In genomic region chr19:1857648-1858326, GRCh38 we compare ENCODE assay signal across 7 cellular contexts. TPM values are rescaled to one million over a fixed set of nuclear protein-coding genes. Genes with fewer than 3 reads are reported as not detected.
DNase-seq lines count a peak whose midpoint lies in the region; ATAC-seq and TF ChIP-seq lines count a peak whose summit lies in the region.

No MANE protein-coding gene starts in this region.

- H3K4me1 Mint-ChIP-seq in WTC11, result peaks cover 50% of the 10 kb centered on the region

- no peaks in the 10 kb centered on the region for H3K9me3 ChIP-seq in HUES64 (ENCODE audit: insufficient read depth, low read depth, low read length)
- no peaks in the 10 kb centered on the region for H3K9me3 ChIP-seq in iPS-15b (ENCODE audit: control insufficient read depth, insufficient read depth, low read length)
- no peaks in the 10 kb centered on the region for H3K9me3 ChIP-seq in stomach

- H3K4me3 Mint-ChIP-seq in WTC11, result peak overlapping the region; percentile 53

- no peak for TF ChIP-seq CTCF in WTC11 (IDR thresholded peaks at IDR 0.05)
- no peak for TF ChIP-seq CTCF in stomach (IDR thresholded peaks at IDR 0.05)

- peaks cover 26% of the 10 kb centered on the region for H3K27me3 ChIP-seq in HUES64 (ENCODE audit: insufficient read depth, low read length)
- peaks cover 13% of the 10 kb centered on the region for H3K27me3 ChIP-seq in iPS-15b (ENCODE audit: control insufficient read depth, insufficient read depth, low read length)
- H3K27me3 ChIP-seq in stomach, result peaks cover 0 to 9% (median 0%) of the 10 kb centered on the region in 3 donors

- no peaks in the 10 kb centered on the region for H3K36me3 ChIP-seq in HUES64 (ENCODE audit: insufficient read depth, low read length)
- peaks cover 3% of the 10 kb centered on the region for H3K36me3 ChIP-seq in iPS-15b (ENCODE audit: control insufficient read depth, insufficient read depth, low read length)
- peaks cover 0 to 8% (median 2%) of the 10 kb centered on the region in 4 donors for H3K36me3 ChIP-seq in stomach

- H3K27me3 Mint-ChIP-seq in WTC11 (ENCODE audit: low read depth), result peaks cover 11% of the 10 kb centered on the region

- no peak for TF ChIP-seq EP300 in stomach (IDR thresholded peaks at IDR 0.05)

- H3K9me3 Mint-ChIP-seq in WTC11, result no peaks in the 10 kb centered on the region

- no peak overlapping the region; the same call in 1 of the 2 replicates for H3K9ac ChIP-seq in HUES64 (ENCODE audit: low read depth, low read length)
- no peak overlapping the region for H3K9ac ChIP-seq in iPS-15b (ENCODE audit: low read depth, low read length)

- POLR2A ChIA-PET in WTC11 (lab: Charles Lee), result interaction anchor here (0.5 kb wide), 1 partner anchor 357 kb away, joined by 3 read pairs; no protein-coding TSS in a partner anchor

- no peak for DNase-seq in WTC11 (ENCODE audit: low spot score)
- DNase-seq in stomach, result no peak
- DNase-seq in mesenteric fat pad (ENCODE audit: low spot score), result no peak
- no peak for DNase-seq in stimulated activated CD4-positive, alpha-beta T cell treated with anti-CD3 and anti-CD28 coated beads, Interleukin-1b, Interleukin-23, amount 100 ng/mL, for 48 hours

- no peak for TF ChIP-seq POLR2A in stomach (IDR thresholded peaks at IDR 0.05)

- ATAC-seq in WTC11 (no peak), GM18861 (IDR thresholded peaks at IDR 0.05; ENCODE audit: unreplicated experiment) (no peak)

- 52% methylated on average over 16 of the region's 16 CpGs for WGBS in HUES64
- 22 to 41% (median 36%) methylated on average over 15 to 16 of the region's 16 CpGs for WGBS in stomach, 5 donors

- CTCF ChIA-PET in WTC11 (lab: Charles Lee), result interaction anchor here (1.2 to 8.2 kb wide), 11 partner anchors 9 to 367 kb away, joined by 4 to 70 read pairs (median 6); partner anchors contain the start of genes ABHD17A, REEP6 and REXO1

- H3K27ac ChIP-seq in HUES64 (ENCODE audit: low read depth, low read length) (no peak overlapping the region; the same call in 1 of the 2 replicates), stomach (peak overlapping the region; percentile 85 to 94 (median 88))

- H3K4me3 ChIP-seq in HUES64 (ENCODE audit: low read length) (peak overlapping the region; percentile 47), iPS-15b (ENCODE audit: low read depth, low read length) (peak overlapping the region; percentile 61), stomach (peak overlapping the region; percentile 44 to 55 (median 48))

- no peak overlapping the region for H3K27ac Mint-ChIP-seq in WTC11

- H3K4me1 ChIP-seq in HUES64 (ENCODE audit: insufficient read depth, low read length), result peaks cover 49% of the 10 kb centered on the region
- peaks cover 10% of the 10 kb centered on the region for H3K4me1 ChIP-seq in iPS-15b (ENCODE audit: control insufficient read depth, insufficient read depth, low read length)
- H3K4me1 ChIP-seq in stomach, result peaks cover 94 to 98% (median 97%) of the 10 kb centered on the region in 4 donors

- intact Hi-C loops in stomach (cut with DNase I; ENCODE audit: low total_unique reads), result no loop called here

- no peaks in the 10 kb centered on the region for H3K36me3 Mint-ChIP-seq in WTC11

TF ChIP-seq in WTC11, 78 proteins besides CTCF, POLR2A, EP300 and RAD21 (continues in another document):
- TF ChIP-seq SMAD3 (CRISPR knock-in tag; IDR thresholded peaks at IDR 0.05; ENCODE audit: borderline replicate concordance) (no peak), E2F4 (CRISPR knock-in tag; IDR thresholded peaks at IDR 0.05; ENCODE audit: borderline replicate concordance, low read depth) (no peak), AR (CRISPR knock-in tag; IDR thresholded peaks at IDR 0.05) (no peak), PRDM15 (CRISPR knock-in tag; IDR thresholded peaks at IDR 0.05) (no peak)

RNA-seq across cellular contexts. Expression of gene KLF16, which starts 5.6 kb away (rescaled TPM):
- 23.7 TPM for polyA plus RNA-seq in HUES64 (2013, experiment 1 of 2)
- 24.2 TPM for polyA plus RNA-seq in HUES64 (2013, experiment 2 of 2)
- total RNA-seq in WTC11 (2021), result 54.4 to 64.0 TPM (median 55.4 TPM) in 3 replicates
- 10 to 100 TPM in 2 of 5 donors, 1 to 10 TPM in 2, not detected in 1; 3.5 to 31.9 (median 15.8) TPM for total RNA-seq in stomach
- polyA plus RNA-seq in stomach, result 1 to 10 TPM; 5.0 to 7.6 (median 6.6) TPM
- total RNA-seq in mesenteric fat pad, result 19.0 TPM

RNA-seq across cellular contexts. Expression of gene REXO1, which starts 9.5 kb away (rescaled TPM):
- 21.4 TPM for polyA plus RNA-seq in HUES64 (2013, experiment 1 of 2)
- 19.9 TPM for polyA plus RNA-seq in HUES64 (2013, experiment 2 of 2)
- total RNA-seq in WTC11 (2021), result 48.9 to 61.1 TPM (median 50.1 TPM) in 3 replicates
- 100 to 1,000 TPM in 1 of 5 donors, 10 to 100 TPM in 4; 10.1 to 164 (median 25.7) TPM for total RNA-seq in stomach
- 10 to 100 TPM; 10.1 to 15.5 (median 15.2) TPM for polyA plus RNA-seq in stomach
- total RNA-seq in mesenteric fat pad, result 34.0 TPM

RNA-seq across cellular contexts. Expression of gene ABHD17A, which starts 27.5 kb away (rescaled TPM):
- polyA plus RNA-seq in HUES64 (2013, experiment 1 of 2), result 31.8 TPM
- 31.0 TPM for polyA plus RNA-seq in HUES64 (2013, experiment 2 of 2)
- total RNA-seq in WTC11 (2021) (55.0 to 60.7 TPM (median 57.3 TPM) in 3 replicates), stomach (100 to 1,000 TPM in 1 of 5 donors, 10 to 100 TPM in 4; 25.7 to 177 (median 33.0) TPM), mesenteric fat pad (67.2 TPM)
- polyA plus RNA-seq in stomach, result 10 to 100 TPM; 73.0 to 76.3 (median 75.5) TPM

RNA-seq across cellular contexts. Expression of gene ATP8B3, which starts 45.7 kb away (rescaled TPM):
- polyA plus RNA-seq in HUES64 (2013, experiment 1 of 2), result 4.8 TPM
- 5.4 TPM for polyA plus RNA-seq in HUES64 (2013, experiment 2 of 2)
- total RNA-seq in WTC11 (2021), result 5.5 to 8.2 TPM (median 8.0 TPM) in 3 replicates
- total RNA-seq in stomach, result 1 to 10 TPM in 1 of 5 donors, not detected in 4; 1.3 TPM
- 1 to 10 TPM in 1 of 3 donors, under 1 TPM in 2; 0.15 to 1.4 (median 0.31) TPM for polyA plus RNA-seq in stomach
- total RNA-seq in mesenteric fat pad, result 0.80 TPM

RNA-seq across cellular contexts. Expression of gene ADAT3, which starts 47.4 kb away (rescaled TPM):
- polyA plus RNA-seq in HUES64 (2013, experiment 1 of 2), result 4.1 TPM
- polyA plus RNA-seq in HUES64 (2013, experiment 2 of 2), result 4.1 TPM
- total RNA-seq in WTC11 (2021), result 15.0 to 20.3 TPM (median 15.9 TPM) in 3 replicates
- total RNA-seq in stomach, result 10 to 100 TPM in 3 of 5 donors, 1 to 10 TPM in 2; 4.2 to 75.9 (median 18.3) TPM
- 1 to 10 TPM; 5.5 to 6.7 (median 6.0) TPM for polyA plus RNA-seq in stomach
- total RNA-seq in mesenteric fat pad, result 6.1 TPM
